ENCODE assay signal across 12 cellular contexts in the genomic region with DNA sequence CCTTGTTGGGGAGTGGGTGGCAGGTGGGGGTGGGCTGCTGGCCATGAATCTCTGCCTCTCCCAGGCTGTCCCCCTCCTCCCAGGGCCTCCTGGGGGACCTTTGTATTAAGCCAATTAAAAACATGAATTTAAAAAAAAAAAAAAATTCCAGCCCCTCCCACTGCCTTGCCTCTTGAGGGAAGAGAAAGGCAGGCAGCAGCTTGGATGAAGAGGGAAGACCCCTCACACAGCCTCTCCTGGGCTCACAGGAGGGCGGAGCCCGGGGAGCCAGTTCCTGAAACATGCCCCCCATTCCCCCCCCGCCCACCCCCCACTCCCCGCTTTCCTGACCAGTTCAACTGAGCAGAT. TPM values are rescaled to one million over a fixed set of nuclear protein-coding genes. Genes with fewer than 3 reads are reported as not detected.
DNase-seq lines count a peak whose midpoint lies in the region; TF ChIP-seq lines count a peak whose summit lies in the region.
"Had no signal": no experiment of that assay in that cellular context is flagged by ENCODE, and none has a peak within 500 bp of the region (broad histone marks: within the 10 kb centered on the region; RNA-seq: fewer than 3 reads in every experiment).

No MANE protein-coding gene starts in this region.

- H3K9me3 ChIP-seq in HUES6 (ENCODE audit: control insufficient read depth, insufficient read depth, low read depth, low read length) (no peaks in the 10 kb centered on the region), esophagus muscularis mucosa (no peaks in the 10 kb centered on the region), stomach (no peaks in the 10 kb centered on the region)

- H3K4me1 ChIP-seq in HUES6 (ENCODE audit: control insufficient read depth, insufficient read depth, low read length) = peaks cover 45% of the 10 kb centered on the region
- H3K4me1 ChIP-seq in esophagus muscularis mucosa = peaks cover 58 to 94% (median 92%) of the 10 kb centered on the region in 4 donors
- peaks cover 60 to 90% (median 83%) of the 10 kb centered on the region in 4 donors for H3K4me1 ChIP-seq in stomach

- intact Hi-C loops in esophagus muscularis mucosa (cut with DNase I) = no loop called here
- intact Hi-C loops in stomach (cut with DNase I; ENCODE audit: low total_unique reads) = no loop called here

- H3K27ac ChIP-seq in HUES6 (ENCODE audit: low read depth, low read length) = no peak overlapping the region
- peak overlapping the region; percentile 23 to 59 (median 46) for H3K27ac ChIP-seq in esophagus muscularis mucosa (replicated peaks in 1 of 4)
- H3K27ac ChIP-seq in stomach = peak overlapping the region; percentile 63 to 82 (median 79)

- DNase-seq in esophagus muscularis mucosa (ENCODE audit: extremely low spot score) = no peak
- DNase-seq in stomach = no peak
- no peak for DNase-seq in activated T-cell treated with anti-CD3 and anti-CD28 coated beads, Interleukin-2, amount 50 U/mL, for 48 hours
- no peak for DNase-seq in NCI-H446 treated with DMSO at 0.1 percent for 48 hours (lab: John Stamatoyannopoulos, UW)
- DNase-seq: activated CD4-positive, alpha-beta memory T cell treated with anti-CD3 and anti-CD28 coated beads, Interleukin-2, amount 10 ng/mL, durations not matched to agents 7 days and 5 days; activated gamma-delta T cell; foreskin melanocyte; GOT3; NCI-H1930; SIG-M5 had no signal

- H3K4me3 ChIP-seq in HUES6 (ENCODE audit: low read depth, low read length) (peak overlapping the region; percentile 52; the same call in 1 of the 2 replicates), esophagus muscularis mucosa (no peak overlapping the region), stomach (peak overlapping the region in 1 of 4 donors; percentile 14)

- no peak for TF ChIP-seq CTCF in esophagus muscularis mucosa (IDR thresholded peaks at IDR 0.05)
- TF ChIP-seq CTCF in stomach (IDR thresholded peaks at IDR 0.05) = no peak

- no peak for TF ChIP-seq POLR2A in esophagus muscularis mucosa (IDR thresholded peaks at IDR 0.05; ENCODE audit: low read depth)
- no peak for TF ChIP-seq POLR2A in stomach (IDR thresholded peaks at IDR 0.05)

- peaks cover 26% of the 10 kb centered on the region for H3K27me3 ChIP-seq in HUES6 (ENCODE audit: control insufficient read depth, insufficient read depth, low read length)
- H3K27me3 ChIP-seq in esophagus muscularis mucosa = peaks cover 0 to 37% (median 24%) of the 10 kb centered on the region in 4 donors
- peaks cover 0 to 37% (median 22%) of the 10 kb centered on the region in 3 donors for H3K27me3 ChIP-seq in stomach

- 46% methylated on average over 4 of the region's 4 CpGs for WGBS in esophagus muscularis mucosa
- 36 to 70% (median 47%) methylated on average over 2 to 4 of the region's 4 CpGs for WGBS in stomach, 5 donors

- peaks cover 26% of the 10 kb centered on the region for H3K36me3 ChIP-seq in HUES6 (ENCODE audit: control insufficient read depth, insufficient read depth, low read length)
- peaks cover 20 to 49% (median 38%) of the 10 kb centered on the region in 4 donors for H3K36me3 ChIP-seq in esophagus muscularis mucosa
- H3K36me3 ChIP-seq in stomach = peaks cover 18 to 48% (median 46%) of the 10 kb centered on the region in 4 donors

- TF ChIP-seq EP300 in esophagus muscularis mucosa (IDR thresholded peaks at IDR 0.05) (no peak), stomach (IDR thresholded peaks at IDR 0.05) (no peak)

- no peak overlapping the region for H3K9ac ChIP-seq in HUES6 (ENCODE audit: low read length)

RNA-seq across cellular contexts. Expression of gene TCAP, which starts 1.8 kb away (rescaled TPM):
- 1 to 10 TPM in 3 of 4 donors, under 1 TPM in 1; 0.99 to 2.1 (median 1.3) TPM for total RNA-seq in esophagus muscularis mucosa
- total RNA-seq in stomach = 1 to 10 TPM in 1 of 5 donors, under 1 TPM in 2, not detected in 2; 0.89 to 4.3 (median 0.92) TPM
- polyA plus RNA-seq in stomach = 10 to 100 TPM in 1 of 3 donors, 1 to 10 TPM in 1, under 1 TPM in 1; 0.88 to 14.1 (median 3.5) TPM

RNA-seq across cellular contexts. Expression of gene PNMT, which starts 4.9 kb away (rescaled TPM):
- total RNA-seq in esophagus muscularis mucosa (10 to 100 TPM in 3 of 4 donors, 1 to 10 TPM in 1; 9.4 to 14.3 (median 10.6) TPM), stomach (1 to 10 TPM in 2 of 5 donors, under 1 TPM in 1, not detected in 2; 0.45 to 9.0 (median 2.9) TPM)
- polyA plus RNA-seq in stomach = 10 to 100 TPM in 2 of 3 donors, 1 to 10 TPM in 1; 5.3 to 16.6 (median 13.0) TPM
- total RNA-seq: activated CD4-positive, alpha-beta memory T cell treated with anti-CD3 and anti-CD28 coated beads, Interleukin-2, amount 10 ng/mL, durations not matched to agents 7 days and 5 days had no signal
- polyA plus RNA-seq: keratinocyte had no signal

RNA-seq across cellular contexts. Expression of gene PGAP3, which starts 24.5 kb away (rescaled TPM):
- total RNA-seq in esophagus muscularis mucosa (1 to 10 TPM; 6.2 to 9.4 (median 8.5) TPM), stomach (10 to 100 TPM in 3 of 5 donors, 1 to 10 TPM in 2; 3.2 to 42.9 (median 22.4) TPM)
- 10 to 100 TPM in 2 of 3 donors, 1 to 10 TPM in 1; 9.1 to 21.5 (median 11.2) TPM for polyA plus RNA-seq in stomach

RNA-seq across cellular contexts. Expression of gene STARD3, which starts 26.4 kb away (rescaled TPM):
- total RNA-seq in esophagus muscularis mucosa (10 to 100 TPM; 27.5 to 47.3 (median 38.6) TPM), stomach (1,000 to 10,000 TPM in 1 of 5 donors, 100 to 1,000 TPM in 1, 10 to 100 TPM in 3; 26.4 to 1,091 (median 72.1) TPM)
- polyA plus RNA-seq in stomach = 10 to 100 TPM; 28.1 to 53.5 (median 30.8) TPM

RNA-seq across cellular contexts. Expression of gene ERBB2, which starts 36.5 kb away (rescaled TPM):
- total RNA-seq in esophagus muscularis mucosa = 10 to 100 TPM; 36.8 to 67.7 (median 57.7) TPM
- total RNA-seq in stomach = 100 to 1,000 TPM in 2 of 5 donors, 10 to 100 TPM in 3; 53.1 to 402 (median 81.7) TPM
- 10 to 100 TPM; 13.1 to 47.7 (median 25.3) TPM for polyA plus RNA-seq in stomach
